Comparison of ENCODE assay signal across 29 cellular contexts in the genomic region with DNA sequence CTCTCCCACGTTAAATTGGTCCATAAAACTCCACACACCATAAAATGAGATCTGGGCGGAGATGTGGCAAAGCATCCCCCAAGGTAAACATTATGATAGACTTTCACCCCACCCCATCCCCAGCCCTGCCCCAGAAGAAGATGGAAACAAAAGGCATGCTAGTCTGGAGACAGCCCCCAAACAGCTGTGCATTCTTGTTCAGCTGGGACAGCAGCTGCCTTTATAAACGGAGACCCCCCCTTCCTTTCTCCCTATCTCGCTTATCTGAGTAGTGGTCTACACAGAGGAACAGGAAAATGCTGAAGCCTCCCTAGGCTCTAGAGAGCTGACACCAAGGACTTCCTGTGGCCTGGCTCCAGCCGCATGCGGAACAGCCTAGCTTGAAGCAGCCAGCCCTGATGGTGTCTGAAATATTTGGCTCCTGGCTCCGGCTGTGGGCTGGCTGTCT.
DNase-seq lines count a peak whose midpoint lies in the region; ATAC-seq and TF ChIP-seq lines count a peak whose summit lies in the region.
"Had no signal": no experiment of that assay in that cellular context is flagged by ENCODE, and none has a peak within 500 bp of the region (broad histone marks: within the 10 kb centered on the region; RNA-seq: fewer than 3 reads in every experiment).

No MANE protein-coding gene starts in this region.

- peaks cover 9% of the 10 kb centered on the region for H3K4me1 Mint-ChIP-seq in endodermal cell
- H3K4me1 Mint-ChIP-seq: activated CD4-positive, alpha-beta T cell treated with anti-CD3 and anti-CD28 coated beads, Interleukin-2, amount 10 ng/mL, durations not matched to agents 24 days and 14 days had no signal

- peak; percentile 44 for DNase-seq in Right ventricle myocardium superior
- DNase-seq in right atrium auricular region (ENCODE audit: low spot score): no peak
- no peak for DNase-seq in endodermal cell
- DNase-seq in transverse colon: peak; percentile 50
- no peak for DNase-seq in tibial artery
- no peak for DNase-seq in T-helper 2 cell
- DNase-seq: activated CD4-positive, alpha-beta T cell treated with anti-CD3 and anti-CD28 coated beads, Interleukin-2, amount 10 ng/mL, durations not matched to agents 24 days and 14 days; activated naive CD4-positive, alpha-beta T cell treated with Interleukin-2 at 50 U/mL for 16 hours; activated T-cell treated with anti-CD3 and anti-CD28 coated beads, Interleukin-2, amount 50 U/mL, for 4 hours; BE2C; DMS53; GDM1; H7; IMR-90; mammary epithelial cell; NCI-H1105 treated with DMSO at 0.1 percent for 48 hours; NCI-H1930; NCI-H82; occipital lobe; stimulated activated CD4-positive, alpha-beta T cell treated with anti-CD3 and anti-CD28 coated beads, Interleukin-1b, Interleukin-23, amount 100 ng/mL, for 48 hours; stimulated activated CD8-positive, alpha-beta memory T cell treated with anti-CD3 and anti-CD28 coated beads, Interleukin-4, amount 100 ng/mL, for 48 hours; stomach; T-helper 9 cell; WERI-Rb-1 had no signal

- in situ Hi-C loops in transverse colon (cut with MboI; ENCODE audit: low pct_ligation_motif_present in 1 of 4, low pct_unique_long_range_greater_than_20kb in 1 of 4, low sequenced_read_pairs in 3 of 4): no loop called here

- WGBS in endodermal cell (ENCODE audit: insufficient coverage in 1 of 2, insufficient read length in 1 of 2), 2 experiments: 90% methylated on average over 7 of the region's 7 CpGs; no CpG with 5 or more reads in 1 of the 2 experiments
- 12 to 17% methylated on average over 2 to 7 of the region's 7 CpGs for WGBS in transverse colon (ENCODE audit: low coverage in 1 of 2), 2 donors

- H3K36me3 ChIP-seq in right atrium auricular region (no peaks in the 10 kb centered on the region), endodermal cell (ENCODE audit: control insufficient read depth, insufficient read depth, low read length) (no peaks in the 10 kb centered on the region), mucosa of rectum (ENCODE audit: control insufficient read depth in 2 of 2, insufficient read depth in 2 of 2, low read length in 2 of 2) (no peaks in the 10 kb centered on the region), transverse colon (no peaks in the 10 kb centered on the region), tibial artery (no peaks in the 10 kb centered on the region)
- H3K36me3 ChIP-seq: BE2C, stomach, tibial nerve, WERI-Rb-1 had no signal

- H3K9ac ChIP-seq in endodermal cell (ENCODE audit: extremely low read depth, low read length, poor library complexity, severe bottlenecking) (no peak overlapping the region), mucosa of rectum (ENCODE audit: low read depth in 1 of 2, low read length in 2 of 2) (no peak overlapping the region)

- no peak for TF ChIP-seq POLR2A in transverse colon (IDR thresholded peaks at IDR 0.05)

- intact Hi-C loops in Right ventricle myocardium superior (cut with DNase I) (no loop called here), transverse colon (cut with DNase I; ENCODE audit: low total_unique reads) (no loop called here), tibial artery (cut with DNase I; ENCODE audit: low total_unique reads) (no loop called here)

- H3K9me3 ChIP-seq in right atrium auricular region (no peaks in the 10 kb centered on the region), endodermal cell (ENCODE audit: control insufficient read depth, low read length) (no peaks in the 10 kb centered on the region), mucosa of rectum (ENCODE audit: control insufficient read depth in 2 of 2, low read length in 2 of 2) (no peaks in the 10 kb centered on the region), transverse colon (no peaks in the 10 kb centered on the region), tibial artery (no peaks in the 10 kb centered on the region)
- H3K9me3 ChIP-seq: BE2C, stomach, tibial nerve had no signal

- peaks cover 2% of the 10 kb centered on the region for H3K27me3 Mint-ChIP-seq in endodermal cell (ENCODE audit: insufficient read depth)

- H3K4me1 ChIP-seq in right atrium auricular region (no peaks in the 10 kb centered on the region), endodermal cell (ENCODE audit: control insufficient read depth, insufficient read depth, low read length) (peaks cover 8% of the 10 kb centered on the region), mucosa of rectum (ENCODE audit: control insufficient read depth in 2 of 2, insufficient read depth in 2 of 2, low read length in 2 of 2) (peaks cover 7 to 11% of the 10 kb centered on the region in 2 donors), transverse colon (peaks cover 0 to 15% (median 8%) of the 10 kb centered on the region in 4 donors), tibial artery (no peaks in the 10 kb centered on the region)
- H3K4me1 ChIP-seq: BE2C had no signal

- no peak for ATAC-seq in Right ventricle myocardium superior (ENCODE audit: poor library complexity)
- ATAC-seq in GM21529 (IDR thresholded peaks at IDR 0.05; ENCODE audit: unreplicated experiment): no peak
- ATAC-seq: activated T-cell treated with anti-CD3 and anti-CD28 coated beads, Interleukin-2, amount 50 U/mL, for 4 hours had no signal

- TF ChIP-seq CTCF in right atrium auricular region (IDR thresholded peaks at IDR 0.05) (no peak), endodermal cell (conservative IDR thresholded peaks at IDR 0.05) (no peak), transverse colon (IDR thresholded peaks at IDR 0.05) (no peak), tibial artery (IDR thresholded peaks at IDR 0.05) (no peak)

- H3K27ac ChIP-seq in right atrium auricular region: no peak overlapping the region
- H3K27ac ChIP-seq in endodermal cell (ENCODE audit: low read depth, low read length): peak overlapping the region; percentile 10
- H3K27ac ChIP-seq in mucosa of rectum (ENCODE audit: low read depth in 2 of 2, low read length in 2 of 2): peak overlapping the region; percentile 69
- H3K27ac ChIP-seq in transverse colon: peak overlapping the region in 3 of 4 donors; percentile 49 to 74 (median 57)
- no peak overlapping the region for H3K27ac ChIP-seq in tibial artery
- H3K27ac ChIP-seq: skin epidermis, stomach, tibial nerve, WERI-Rb-1 had no signal

- no peaks in the 10 kb centered on the region for H3K27me3 ChIP-seq in right atrium auricular region
- no peaks in the 10 kb centered on the region for H3K27me3 ChIP-seq in endodermal cell (ENCODE audit: control insufficient read depth, insufficient read depth, low read length, poor library complexity, severe bottlenecking)
- H3K27me3 ChIP-seq in mucosa of rectum (ENCODE audit: control insufficient read depth in 2 of 2, insufficient read depth in 2 of 2, low read length in 2 of 2): no peaks in the 10 kb centered on the region
- no peaks in the 10 kb centered on the region for H3K27me3 ChIP-seq in transverse colon
- H3K27me3 ChIP-seq in tibial artery: no peaks in the 10 kb centered on the region
- H3K27me3 ChIP-seq: stomach, tibial nerve had no signal

- no peak for TF ChIP-seq EP300 in transverse colon (IDR thresholded peaks at IDR 0.05; ENCODE audit: low read depth)

- no peak overlapping the region for H3K27ac Mint-ChIP-seq in endodermal cell
- H3K27ac Mint-ChIP-seq: activated CD4-positive, alpha-beta T cell treated with anti-CD3 and anti-CD28 coated beads, Interleukin-2, amount 10 ng/mL, durations not matched to agents 24 days and 14 days had no signal

- no peak overlapping the region for H3K4me3 ChIP-seq in right atrium auricular region
- H3K4me3 ChIP-seq in endodermal cell (ENCODE audit: low read length): no peak overlapping the region
- no peak overlapping the region for H3K4me3 ChIP-seq in mucosa of rectum (ENCODE audit: low read length in 2 of 2)
- H3K4me3 ChIP-seq in transverse colon: no peak overlapping the region
- H3K4me3 ChIP-seq in tibial artery: no peak overlapping the region
- H3K4me3 ChIP-seq: skin epidermis, stomach, tibial nerve had no signal

- no peaks in the 10 kb centered on the region for H3K9me3 Mint-ChIP-seq in endodermal cell
- H3K9me3 Mint-ChIP-seq: activated CD4-positive, alpha-beta T cell treated with anti-CD3 and anti-CD28 coated beads, Interleukin-2, amount 10 ng/mL, durations not matched to agents 24 days and 14 days; activated T-cell treated with anti-CD3 and anti-CD28 coated beads, Interleukin-2, amount 50 U/mL, for 4 hours had no signal

- H3K4me3 Mint-ChIP-seq in endodermal cell: no peak overlapping the region
- H3K4me3 Mint-ChIP-seq: activated CD4-positive, alpha-beta T cell treated with anti-CD3 and anti-CD28 coated beads, Interleukin-2, amount 10 ng/mL, durations not matched to agents 24 days and 14 days; activated T-cell treated with anti-CD3 and anti-CD28 coated beads, Interleukin-2, amount 50 U/mL, for 4 hours; brain had no signal

- H3K36me3 Mint-ChIP-seq in endodermal cell (ENCODE audit: low read depth): no peaks in the 10 kb centered on the region
- H3K36me3 Mint-ChIP-seq: brain had no signal

Comparison
In these comparisons a context has a peak if more than half of its experiments do, and no peak if none do; other contexts are left out.
1. DNase-seq: peak in Right ventricle myocardium superior (single experiment) and transverse colon (single experiment); none in right atrium auricular region (single experiment), endodermal cell (single experiment), tibial artery (0 of 2) and T-helper 2 cell (0 of 5).
2. H3K27ac ChIP-seq: peak in endodermal cell (single experiment), mucosa of rectum (2 of 2) and transverse colon (3 of 4); none in right atrium auricular region (0 of 2) and tibial artery (0 of 2).